ENCODE assay signal across 16 cellular contexts in genomic region chr4:56311299-56311975, GRCh38.
DNase-seq lines count a peak whose midpoint lies in the region; ATAC-seq and TF ChIP-seq lines count a peak whose summit lies in the region.
"Had no signal": no experiment of that assay in that cellular context is flagged by ENCODE, and none has a peak within 500 bp of the region (broad histone marks: within the 10 kb centered on the region; RNA-seq: fewer than 3 reads in every experiment).

No MANE protein-coding gene starts in this region.

- no peak overlapping the region for H3K56ac ChIP-seq in mesendoderm (ENCODE audit: low read length)

- WGBS in mesendoderm (ENCODE audit: extremely low coverage, insufficient coverage, low lambda C conversion rate) = no CpG with 5 or more reads among the region's 7 CpGs
- WGBS in hepatocyte (ENCODE audit: low lambda C conversion rate, missing lambda C conversion rate) = 83% methylated on average over 7 of the region's 7 CpGs

- no peak overlapping the region for H3K18ac ChIP-seq in mesendoderm (ENCODE audit: low read length)

- no peak overlapping the region for H2BK5ac ChIP-seq in mesendoderm (ENCODE audit: low read length)

- no peaks in the 10 kb centered on the region for H3K9me2 ChIP-seq in hepatocyte (replicated peaks; ENCODE audit: insufficient read depth)

- H3K4me3 ChIP-seq in mesendoderm (ENCODE audit: low read length) (no peak overlapping the region), hepatocyte (no peak overlapping the region)

- H3K4me2 ChIP-seq in mesendoderm (ENCODE audit: low read length) (no peak overlapping the region), hepatocyte (no peak overlapping the region)

- no peaks in the 10 kb centered on the region for H3K4me1 ChIP-seq in mesendoderm (ENCODE audit: control insufficient read depth, low read depth, low read length)
- no peaks in the 10 kb centered on the region for H3K4me1 ChIP-seq in hepatocyte (ENCODE audit: insufficient read depth)

- no peaks in the 10 kb centered on the region for H4K20me1 ChIP-seq in hepatocyte (ENCODE audit: insufficient read depth, poor library complexity, severe bottlenecking)

- H2AFZ ChIP-seq in hepatocyte = no peak overlapping the region

- no peaks in the 10 kb centered on the region for H3K79me1 ChIP-seq in mesendoderm (ENCODE audit: low read length)

- H3K27me3 ChIP-seq in mesendoderm (ENCODE audit: insufficient read depth, low read length, poor library complexity) (no peaks in the 10 kb centered on the region), hepatocyte (no peaks in the 10 kb centered on the region)

- no peak overlapping the region for H4K5ac ChIP-seq in mesendoderm (ENCODE audit: low read length)

- DNase-seq in COLO829 (ENCODE audit: low spot score) = peak; percentile 73
- peak; percentile 18 for DNase-seq in NCI-H1092 treated with DMSO at 0.1 percent for 48 hours (lab: John Stamatoyannopoulos, UW)
- peak; percentile 17 for DNase-seq in SK-N-DZ (ENCODE audit: low spot score)
- peak; percentile 38 for DNase-seq in mesendoderm
- DNase-seq in NCI-H69 (lab: John Stamatoyannopoulos, UW) = no peak
- no peak for DNase-seq in hepatocyte (ENCODE audit: low spot score)
- DNase-seq: CD4-positive, CD25-positive, alpha-beta regulatory T cell; DMS79 treated with DMSO at 0.1 percent for 48 hours; KBM-7; NCI-H1436 treated with DMSO at 0.1 percent for 48 hours; NCI-H2081 treated with DMSO at 0.1 percent for 48 hours; NCI-H446; NCI-H774; T-cell had no signal

- TF ChIP-seq CTCF in hepatocyte (IDR thresholded peaks at IDR 0.05; ENCODE audit: poor library complexity) = no peak

- H2BK120ac ChIP-seq in mesendoderm (ENCODE audit: low read depth, low read length) = no peak overlapping the region

- ATAC-seq in GM21423 (IDR thresholded peaks at IDR 0.05; ENCODE audit: unreplicated experiment) = no peak
- ATAC-seq: Panc1, T-cell had no signal

- H3K23ac ChIP-seq in mesendoderm (ENCODE audit: low read length) = no peak overlapping the region

- no peak overlapping the region for H4K8ac ChIP-seq in mesendoderm (ENCODE audit: low read depth, low read length)

- no peak overlapping the region for H3K9ac ChIP-seq in mesendoderm (ENCODE audit: low read length)

- no peak overlapping the region for H3K27ac ChIP-seq in mesendoderm (ENCODE audit: low read depth, low read length)
- H3K27ac ChIP-seq in hepatocyte = no peak overlapping the region

- no peak overlapping the region for H2AK5ac ChIP-seq in mesendoderm (ENCODE audit: low read length)

- H3K36me3 ChIP-seq in mesendoderm (ENCODE audit: control insufficient read depth, insufficient read depth, low read length) (no peaks in the 10 kb centered on the region), hepatocyte (replicated peaks; ENCODE audit: insufficient read depth, low read depth) (no peaks in the 10 kb centered on the region)

- H3K9me3 ChIP-seq in hepatocyte (ENCODE audit: low read depth) = no peaks in the 10 kb centered on the region

- H3K79me2 ChIP-seq in mesendoderm (ENCODE audit: control insufficient read depth, insufficient read depth, low read length) (no peaks in the 10 kb centered on the region), hepatocyte (no peaks in the 10 kb centered on the region)

- no peak overlapping the region for H2BK15ac ChIP-seq in mesendoderm (replicated peaks; ENCODE audit: low read depth)

- H3K4ac ChIP-seq in mesendoderm (ENCODE audit: low read depth, low read length) = no peak overlapping the region

Comparison
In these comparisons a context has a peak if more than half of its experiments do, and no peak if none do; other contexts are left out.
1. DNase-seq: peak in COLO829 (single experiment), NCI-H1092 treated with DMSO at 0.1 percent for 48 hours (single experiment), SK-N-DZ (single experiment) and mesendoderm (single experiment); none in NCI-H69 (single experiment) and hepatocyte (single experiment).